In the genomic region with DNA sequence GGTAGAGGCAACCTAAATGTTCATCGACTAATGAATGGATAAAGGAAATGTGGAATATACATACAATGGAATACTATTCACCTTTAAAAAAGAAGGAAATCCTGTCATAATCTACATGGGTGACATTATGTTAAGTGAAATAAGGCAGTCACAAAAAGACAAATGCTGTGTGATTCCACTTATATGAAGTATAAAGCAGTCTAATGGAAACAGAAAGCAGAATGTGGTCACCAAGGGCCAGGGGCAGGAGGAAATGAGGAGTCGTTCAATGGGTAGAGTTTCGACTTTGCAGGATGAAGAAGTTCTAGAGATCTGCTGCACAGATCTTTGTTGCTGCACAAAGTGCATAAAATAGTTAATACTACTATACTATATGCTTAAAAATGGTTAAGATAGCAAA, we compare ENCODE assay signal across 8 cellular contexts. TPM values are rescaled to one million over a fixed set of nuclear protein-coding genes. Genes with fewer than 3 reads are reported as not detected.
DNase-seq lines count a peak whose midpoint lies in the region; ATAC-seq lines count a peak whose summit lies in the region.

No MANE protein-coding gene starts in this region.

- DNase-seq in NAMALWA (ENCODE audit: low spot score): peak; percentile 82
- DNase-seq in mucosa of gallbladder (ENCODE audit: low spot score): no peak
- no peak for DNase-seq in NCI-H2196 (lab: John Stamatoyannopoulos, UW; ENCODE audit: unreplicated experiment)
- DNase-seq in NCI-H524 treated with DMSO at 0.1 percent for 48 hours (lab: John Stamatoyannopoulos, UW): no peak
- no peak for DNase-seq in ACHN

- in situ Hi-C loops in ACHN (cut with HindIII; ENCODE audit: low pct_ligation_motif_present, low pct_unique_long_range_greater_than_20kb, low sequenced_read_pairs): no loop called here

- ATAC-seq in GM18868 (IDR thresholded peaks at IDR 0.05; ENCODE audit: unreplicated experiment) (peak; percentile 71), HG02623 (IDR thresholded peaks at IDR 0.05; ENCODE audit: unreplicated experiment) (peak; percentile 51)

- H3K36me3 ChIP-seq in muscle layer of duodenum (ENCODE audit: control insufficient read depth in 1 of 2, insufficient read depth in 2 of 2, low read length in 2 of 2): no peaks in the 10 kb centered on the region

- peaks cover 11 to 22% of the 10 kb centered on the region in 2 donors for H3K4me1 ChIP-seq in muscle layer of duodenum (ENCODE audit: control insufficient read depth in 1 of 2, insufficient read depth in 2 of 2, low read length in 2 of 2)

- no peaks in the 10 kb centered on the region for H3K9me3 ChIP-seq in muscle layer of duodenum (ENCODE audit: control insufficient read depth in 1 of 2, low read length in 2 of 2)

- H3K27ac ChIP-seq in muscle layer of duodenum (ENCODE audit: low read length): peak overlapping the region; percentile 24

- no peak overlapping the region for H3K4me3 ChIP-seq in muscle layer of duodenum (ENCODE audit: low read depth in 1 of 2, low read length in 2 of 2)

- no peaks in the 10 kb centered on the region for H3K27me3 ChIP-seq in muscle layer of duodenum (ENCODE audit: low read depth, low read length)

RNA-seq across cellular contexts. Expression of gene DIPK1A, which starts 7.8 kb away (rescaled TPM):
- total RNA-seq in mucosa of gallbladder: 17.8 TPM
